1 cellular context compared by ENCODE assay signal in genomic region chr2:170362313-170362795, GRCh38.
TF ChIP-seq lines count a peak whose summit lies in the region.

No MANE protein-coding gene starts in this region.

TF ChIP-seq in K562, 482 proteins besides CTCF, POLR2A, EP300 and RAD21 (continued from another document and continues in another):
- TF ChIP-seq NCOR1 (IDR thresholded peaks at IDR 0.05) = no peak
- no peak for TF ChIP-seq POLR3G (IDR thresholded peaks at IDR 0.05; ENCODE audit: extremely low read depth, insufficient read length, insufficient replicate concordance)
- TF ChIP-seq ERF (CRISPR knock-in tag; IDR thresholded peaks at IDR 0.05) = peak; percentile 30; the same call in 1 of the 2 replicates
- TF ChIP-seq KLF13 (tag; IDR thresholded peaks at IDR 0.05; ENCODE audit: borderline replicate concordance, low read depth) = no peak
- TF ChIP-seq ZNF707 (CRISPR knock-in tag; conservative IDR thresholded peaks at IDR 0.05) = no peak
- TF ChIP-seq, protein P1, sequence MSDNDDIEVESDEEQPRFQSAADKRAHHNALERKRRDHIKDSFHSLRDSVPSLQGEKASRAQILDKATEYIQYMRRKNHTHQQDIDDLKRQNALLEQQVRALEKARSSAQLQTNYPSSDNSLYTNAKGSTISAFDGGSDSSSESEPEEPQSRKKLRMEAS (CRISPR knock-in tag; IDR thresholded peaks at IDR 0.05) = peak; percentile 49; the same call in 1 of the 2 replicates
- no peak for TF ChIP-seq SAP30 (IDR thresholded peaks at IDR 0.05; ENCODE audit: borderline replicate concordance, insufficient read depth, low read depth, low read length, poor library complexity, severe bottlenecking)
- TF ChIP-seq BMI1 (IDR thresholded peaks at IDR 0.05; ENCODE audit: low read length) = no peak
- TF ChIP-seq EZH2 (IDR thresholded peaks at IDR 0.05; ENCODE audit: borderline replicate concordance, low read depth, low read length) = no peak
- TF ChIP-seq, protein P2, sequence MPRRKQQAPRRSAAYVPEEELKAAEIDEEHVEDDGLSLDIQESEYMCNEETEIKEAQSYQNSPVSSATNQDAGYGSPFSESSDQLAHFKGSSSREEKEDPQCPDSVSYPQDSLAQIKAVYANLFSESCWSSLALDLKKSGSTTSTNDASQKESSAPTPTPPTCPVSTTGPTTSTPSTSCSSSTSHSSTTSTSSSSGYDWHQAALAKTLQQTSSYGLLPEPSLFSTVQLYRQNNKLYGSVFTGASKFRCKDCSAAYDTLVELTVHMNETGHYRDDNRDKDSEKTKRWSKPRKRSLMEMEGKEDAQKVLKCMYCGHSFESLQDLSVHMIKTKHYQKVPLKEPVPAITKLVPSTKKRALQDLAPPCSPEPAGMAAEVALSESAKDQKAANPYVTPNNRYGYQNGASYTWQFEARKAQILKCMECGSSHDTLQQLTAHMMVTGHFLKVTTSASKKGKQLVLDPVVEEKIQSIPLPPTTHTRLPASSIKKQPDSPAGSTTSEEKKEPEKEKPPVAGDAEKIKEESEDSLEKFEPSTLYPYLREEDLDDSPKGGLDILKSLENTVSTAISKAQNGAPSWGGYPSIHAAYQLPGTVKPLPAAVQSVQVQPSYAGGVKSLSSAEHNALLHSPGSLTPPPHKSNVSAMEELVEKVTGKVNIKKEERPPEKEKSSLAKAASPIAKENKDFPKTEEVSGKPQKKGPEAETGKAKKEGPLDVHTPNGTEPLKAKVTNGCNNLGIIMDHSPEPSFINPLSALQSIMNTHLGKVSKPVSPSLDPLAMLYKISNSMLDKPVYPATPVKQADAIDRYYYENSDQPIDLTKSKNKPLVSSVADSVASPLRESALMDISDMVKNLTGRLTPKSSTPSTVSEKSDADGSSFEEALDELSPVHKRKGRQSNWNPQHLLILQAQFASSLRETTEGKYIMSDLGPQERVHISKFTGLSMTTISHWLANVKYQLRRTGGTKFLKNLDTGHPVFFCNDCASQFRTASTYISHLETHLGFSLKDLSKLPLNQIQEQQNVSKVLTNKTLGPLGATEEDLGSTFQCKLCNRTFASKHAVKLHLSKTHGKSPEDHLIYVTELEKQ (CRISPR knock-in tag; IDR thresholded peaks at IDR 0.05) = peak; percentile 58; the same call in 1 of the 2 replicates
- no peak for TF ChIP-seq RBM15 (IDR thresholded peaks at IDR 0.05; ENCODE audit: insufficient read depth, low read length)
- TF ChIP-seq SMAD4 (CRISPR knock-in tag; conservative IDR thresholded peaks at IDR 0.05) = 0 out of 2 replicates have a peak, but pooled peaks have one; percentile 30
- peak; percentile 87 for TF ChIP-seq ZNF311 (CRISPR knock-in tag; IDR thresholded peaks at IDR 0.05)
- TF ChIP-seq HNRNPL (IDR thresholded peaks at IDR 0.05; ENCODE audit: low read depth, low read length) = no peak
- no peak for TF ChIP-seq FOXK2 (conservative IDR thresholded peaks at IDR 0.05 in 1 of 2, IDR thresholded peaks at IDR 0.05 in 1 of 2; ENCODE audit: low read depth in 2 of 2)
- no peak for TF ChIP-seq MBD2 (IDR thresholded peaks at IDR 0.05; ENCODE audit: borderline replicate concordance, low read depth)
- TF ChIP-seq DMBX1 (CRISPR knock-in tag; IDR thresholded peaks at IDR 0.05; ENCODE audit: borderline replicate concordance) = peak; percentile 81; the same call in 1 of the 2 replicates
- TF ChIP-seq, protein P3, sequence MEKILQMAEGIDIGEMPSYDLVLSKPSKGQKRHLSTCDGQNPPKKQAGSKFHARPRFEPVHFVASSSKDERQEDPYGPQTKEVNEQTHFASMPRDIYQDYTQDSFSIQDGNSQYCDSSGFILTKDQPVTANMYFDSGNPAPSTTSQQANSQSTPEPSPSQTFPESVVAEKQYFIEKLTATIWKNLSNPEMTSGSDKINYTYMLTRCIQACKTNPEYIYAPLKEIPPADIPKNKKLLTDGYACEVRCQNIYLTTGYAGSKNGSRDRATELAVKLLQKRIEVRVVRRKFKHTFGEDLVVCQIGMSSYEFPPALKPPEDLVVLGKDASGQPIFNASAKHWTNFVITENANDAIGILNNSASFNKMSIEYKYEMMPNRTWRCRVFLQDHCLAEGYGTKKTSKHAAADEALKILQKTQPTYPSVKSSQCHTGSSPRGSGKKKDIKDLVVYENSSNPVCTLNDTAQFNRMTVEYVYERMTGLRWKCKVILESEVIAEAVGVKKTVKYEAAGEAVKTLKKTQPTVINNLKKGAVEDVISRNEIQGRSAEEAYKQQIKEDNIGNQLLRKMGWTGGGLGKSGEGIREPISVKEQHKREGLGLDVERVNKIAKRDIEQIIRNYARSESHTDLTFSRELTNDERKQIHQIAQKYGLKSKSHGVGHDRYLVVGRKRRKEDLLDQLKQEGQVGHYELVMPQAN (IDR thresholded peaks at IDR 0.05; ENCODE audit: borderline replicate concordance) = no peak
- no peak for TF ChIP-seq ZNF717 (CRISPR knock-in tag; IDR thresholded peaks at IDR 0.05)
- TF ChIP-seq ZNF551 (CRISPR knock-in tag; IDR thresholded peaks at IDR 0.05) = no peak; the same call in 1 of the 2 replicates
- TF ChIP-seq POLR3A (IDR thresholded peaks at IDR 0.05; ENCODE audit: borderline replicate concordance, extremely low read depth, insufficient read depth, insufficient read length) = no peak
- TF ChIP-seq ZNF408 (CRISPR knock-in tag; IDR thresholded peaks at IDR 0.05; ENCODE audit: low read depth) = no peak
- no peak for TF ChIP-seq ZNF184 (CRISPR knock-in tag; IDR thresholded peaks at IDR 0.05)
- 0 out of 2 replicates have a peak, but pooled peaks have one; percentile 20 for TF ChIP-seq ZKSCAN8 (CRISPR knock-in tag; IDR thresholded peaks at IDR 0.05)
- no peak for TF ChIP-seq ZNF140 (CRISPR knock-in tag; IDR thresholded peaks at IDR 0.05)
- TF ChIP-seq GABPA (tag; conservative IDR thresholded peaks at IDR 0.05; ENCODE audit: low read depth) = no peak
- TF ChIP-seq, protein P4, sequence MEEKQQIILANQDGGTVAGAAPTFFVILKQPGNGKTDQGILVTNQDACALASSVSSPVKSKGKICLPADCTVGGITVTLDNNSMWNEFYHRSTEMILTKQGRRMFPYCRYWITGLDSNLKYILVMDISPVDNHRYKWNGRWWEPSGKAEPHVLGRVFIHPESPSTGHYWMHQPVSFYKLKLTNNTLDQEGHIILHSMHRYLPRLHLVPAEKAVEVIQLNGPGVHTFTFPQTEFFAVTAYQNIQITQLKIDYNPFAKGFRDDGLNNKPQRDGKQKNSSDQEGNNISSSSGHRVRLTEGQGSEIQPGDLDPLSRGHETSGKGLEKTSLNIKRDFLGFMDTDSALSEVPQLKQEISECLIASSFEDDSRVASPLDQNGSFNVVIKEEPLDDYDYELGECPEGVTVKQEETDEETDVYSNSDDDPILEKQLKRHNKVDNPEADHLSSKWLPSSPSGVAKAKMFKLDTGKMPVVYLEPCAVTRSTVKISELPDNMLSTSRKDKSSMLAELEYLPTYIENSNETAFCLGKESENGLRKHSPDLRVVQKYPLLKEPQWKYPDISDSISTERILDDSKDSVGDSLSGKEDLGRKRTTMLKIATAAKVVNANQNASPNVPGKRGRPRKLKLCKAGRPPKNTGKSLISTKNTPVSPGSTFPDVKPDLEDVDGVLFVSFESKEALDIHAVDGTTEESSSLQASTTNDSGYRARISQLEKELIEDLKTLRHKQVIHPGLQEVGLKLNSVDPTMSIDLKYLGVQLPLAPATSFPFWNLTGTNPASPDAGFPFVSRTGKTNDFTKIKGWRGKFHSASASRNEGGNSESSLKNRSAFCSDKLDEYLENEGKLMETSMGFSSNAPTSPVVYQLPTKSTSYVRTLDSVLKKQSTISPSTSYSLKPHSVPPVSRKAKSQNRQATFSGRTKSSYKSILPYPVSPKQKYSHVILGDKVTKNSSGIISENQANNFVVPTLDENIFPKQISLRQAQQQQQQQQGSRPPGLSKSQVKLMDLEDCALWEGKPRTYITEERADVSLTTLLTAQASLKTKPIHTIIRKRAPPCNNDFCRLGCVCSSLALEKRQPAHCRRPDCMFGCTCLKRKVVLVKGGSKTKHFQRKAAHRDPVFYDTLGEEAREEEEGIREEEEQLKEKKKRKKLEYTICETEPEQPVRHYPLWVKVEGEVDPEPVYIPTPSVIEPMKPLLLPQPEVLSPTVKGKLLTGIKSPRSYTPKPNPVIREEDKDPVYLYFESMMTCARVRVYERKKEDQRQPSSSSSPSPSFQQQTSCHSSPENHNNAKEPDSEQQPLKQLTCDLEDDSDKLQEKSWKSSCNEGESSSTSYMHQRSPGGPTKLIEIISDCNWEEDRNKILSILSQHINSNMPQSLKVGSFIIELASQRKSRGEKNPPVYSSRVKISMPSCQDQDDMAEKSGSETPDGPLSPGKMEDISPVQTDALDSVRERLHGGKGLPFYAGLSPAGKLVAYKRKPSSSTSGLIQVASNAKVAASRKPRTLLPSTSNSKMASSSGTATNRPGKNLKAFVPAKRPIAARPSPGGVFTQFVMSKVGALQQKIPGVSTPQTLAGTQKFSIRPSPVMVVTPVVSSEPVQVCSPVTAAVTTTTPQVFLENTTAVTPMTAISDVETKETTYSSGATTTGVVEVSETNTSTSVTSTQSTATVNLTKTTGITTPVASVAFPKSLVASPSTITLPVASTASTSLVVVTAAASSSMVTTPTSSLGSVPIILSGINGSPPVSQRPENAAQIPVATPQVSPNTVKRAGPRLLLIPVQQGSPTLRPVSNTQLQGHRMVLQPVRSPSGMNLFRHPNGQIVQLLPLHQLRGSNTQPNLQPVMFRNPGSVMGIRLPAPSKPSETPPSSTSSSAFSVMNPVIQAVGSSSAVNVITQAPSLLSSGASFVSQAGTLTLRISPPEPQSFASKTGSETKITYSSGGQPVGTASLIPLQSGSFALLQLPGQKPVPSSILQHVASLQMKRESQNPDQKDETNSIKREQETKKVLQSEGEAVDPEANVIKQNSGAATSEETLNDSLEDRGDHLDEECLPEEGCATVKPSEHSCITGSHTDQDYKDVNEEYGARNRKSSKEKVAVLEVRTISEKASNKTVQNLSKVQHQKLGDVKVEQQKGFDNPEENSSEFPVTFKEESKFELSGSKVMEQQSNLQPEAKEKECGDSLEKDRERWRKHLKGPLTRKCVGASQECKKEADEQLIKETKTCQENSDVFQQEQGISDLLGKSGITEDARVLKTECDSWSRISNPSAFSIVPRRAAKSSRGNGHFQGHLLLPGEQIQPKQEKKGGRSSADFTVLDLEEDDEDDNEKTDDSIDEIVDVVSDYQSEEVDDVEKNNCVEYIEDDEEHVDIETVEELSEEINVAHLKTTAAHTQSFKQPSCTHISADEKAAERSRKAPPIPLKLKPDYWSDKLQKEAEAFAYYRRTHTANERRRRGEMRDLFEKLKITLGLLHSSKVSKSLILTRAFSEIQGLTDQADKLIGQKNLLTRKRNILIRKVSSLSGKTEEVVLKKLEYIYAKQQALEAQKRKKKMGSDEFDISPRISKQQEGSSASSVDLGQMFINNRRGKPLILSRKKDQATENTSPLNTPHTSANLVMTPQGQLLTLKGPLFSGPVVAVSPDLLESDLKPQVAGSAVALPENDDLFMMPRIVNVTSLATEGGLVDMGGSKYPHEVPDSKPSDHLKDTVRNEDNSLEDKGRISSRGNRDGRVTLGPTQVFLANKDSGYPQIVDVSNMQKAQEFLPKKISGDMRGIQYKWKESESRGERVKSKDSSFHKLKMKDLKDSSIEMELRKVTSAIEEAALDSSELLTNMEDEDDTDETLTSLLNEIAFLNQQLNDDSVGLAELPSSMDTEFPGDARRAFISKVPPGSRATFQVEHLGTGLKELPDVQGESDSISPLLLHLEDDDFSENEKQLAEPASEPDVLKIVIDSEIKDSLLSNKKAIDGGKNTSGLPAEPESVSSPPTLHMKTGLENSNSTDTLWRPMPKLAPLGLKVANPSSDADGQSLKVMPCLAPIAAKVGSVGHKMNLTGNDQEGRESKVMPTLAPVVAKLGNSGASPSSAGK (IDR thresholded peaks at IDR 0.05) = peak; percentile 56; the same call in 1 of the 2 replicates
- no peak for TF ChIP-seq HNRNPK (IDR thresholded peaks at IDR 0.05; ENCODE audit: low read depth, low read length, poor library complexity, severe bottlenecking)
- no peak for TF ChIP-seq TFE3 (CRISPR knock-in tag; IDR thresholded peaks at IDR 0.05)
- TF ChIP-seq ZBTB17 (CRISPR knock-in tag; IDR thresholded peaks at IDR 0.05) = peak; percentile 78
- TF ChIP-seq KAT8 (IDR thresholded peaks at IDR 0.05; ENCODE audit: low read depth) = no peak
- 0 out of 2 replicates have a peak, but pooled peaks have one; percentile 17 for TF ChIP-seq ZNF766 (CRISPR knock-in tag; conservative IDR thresholded peaks at IDR 0.05)
- TF ChIP-seq STAT5A (IDR thresholded peaks at IDR 0.05; ENCODE audit: borderline replicate concordance, low read length) = no peak
- TF ChIP-seq, protein P5, sequence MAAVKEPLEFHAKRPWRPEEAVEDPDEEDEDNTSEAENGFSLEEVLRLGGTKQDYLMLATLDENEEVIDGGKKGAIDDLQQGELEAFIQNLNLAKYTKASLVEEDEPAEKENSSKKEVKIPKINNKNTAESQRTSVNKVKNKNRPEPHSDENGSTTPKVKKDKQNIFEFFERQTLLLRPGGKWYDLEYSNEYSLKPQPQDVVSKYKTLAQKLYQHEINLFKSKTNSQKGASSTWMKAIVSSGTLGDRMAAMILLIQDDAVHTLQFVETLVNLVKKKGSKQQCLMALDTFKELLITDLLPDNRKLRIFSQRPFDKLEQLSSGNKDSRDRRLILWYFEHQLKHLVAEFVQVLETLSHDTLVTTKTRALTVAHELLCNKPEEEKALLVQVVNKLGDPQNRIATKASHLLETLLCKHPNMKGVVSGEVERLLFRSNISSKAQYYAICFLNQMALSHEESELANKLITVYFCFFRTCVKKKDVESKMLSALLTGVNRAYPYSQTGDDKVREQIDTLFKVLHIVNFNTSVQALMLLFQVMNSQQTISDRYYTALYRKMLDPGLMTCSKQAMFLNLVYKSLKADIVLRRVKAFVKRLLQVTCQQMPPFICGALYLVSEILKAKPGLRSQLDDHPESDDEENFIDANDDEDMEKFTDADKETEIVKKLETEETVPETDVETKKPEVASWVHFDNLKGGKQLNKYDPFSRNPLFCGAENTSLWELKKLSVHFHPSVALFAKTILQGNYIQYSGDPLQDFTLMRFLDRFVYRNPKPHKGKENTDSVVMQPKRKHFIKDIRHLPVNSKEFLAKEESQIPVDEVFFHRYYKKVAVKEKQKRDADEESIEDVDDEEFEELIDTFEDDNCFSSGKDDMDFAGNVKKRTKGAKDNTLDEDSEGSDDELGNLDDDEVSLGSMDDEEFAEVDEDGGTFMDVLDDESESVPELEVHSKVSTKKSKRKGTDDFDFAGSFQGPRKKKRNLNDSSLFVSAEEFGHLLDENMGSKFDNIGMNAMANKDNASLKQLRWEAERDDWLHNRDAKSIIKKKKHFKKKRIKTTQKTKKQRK (IDR thresholded peaks at IDR 0.05; ENCODE audit: borderline replicate concordance, low read depth, low read length) = no peak
- peak; percentile 78; the same call in 1 of the 2 replicates for TF ChIP-seq KLF6 (CRISPR knock-in tag; IDR thresholded peaks at IDR 0.05; ENCODE audit: borderline replicate concordance)
- no peak for TF ChIP-seq HMG20B (CRISPR knock-in tag; IDR thresholded peaks at IDR 0.05)
- no peak for TF ChIP-seq SNAPC5 (CRISPR knock-in tag; IDR thresholded peaks at IDR 0.05)
- no peak for TF ChIP-seq RHOXF2B (CRISPR knock-in tag; conservative IDR thresholded peaks at IDR 0.05)
